23 cellular contexts compared by ENCODE assay signal in the genomic region with DNA sequence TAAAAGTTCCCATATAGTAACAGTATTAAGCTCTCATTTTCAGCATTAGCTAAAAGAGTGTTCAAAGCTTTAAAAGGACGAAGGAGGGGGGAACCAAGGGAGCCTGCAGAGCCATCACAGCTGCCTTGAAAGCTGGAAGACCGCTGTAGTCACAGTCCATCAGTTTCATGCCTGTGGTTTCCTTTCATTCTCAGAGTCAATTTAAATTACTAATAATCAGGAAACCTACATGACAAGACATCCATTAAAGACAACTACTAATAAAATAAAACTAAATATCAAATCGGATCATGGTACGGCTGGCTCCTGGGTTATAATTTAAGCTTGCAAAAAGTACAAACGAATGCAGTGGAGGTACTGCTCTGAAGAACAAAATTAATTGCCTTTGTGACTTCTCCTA.
DNase-seq lines count a peak whose midpoint lies in the region; ATAC-seq and TF ChIP-seq lines count a peak whose summit lies in the region.
"Had no signal": no experiment of that assay in that cellular context is flagged by ENCODE, and none has a peak within 500 bp of the region (broad histone marks: within the 10 kb centered on the region; RNA-seq: fewer than 3 reads in every experiment).

No MANE protein-coding gene starts in this region.

- no peaks in the 10 kb centered on the region for H3K27me3 ChIP-seq in kidney epithelial cell (ENCODE audit: control insufficient read depth, insufficient read depth, low read length)
- H3K27me3 ChIP-seq in right atrium auricular region, result no peaks in the 10 kb centered on the region
- H3K27me3 ChIP-seq: heart right ventricle, neutrophil, testis had no signal

- TF ChIP-seq CTCF in kidney epithelial cell (IDR thresholded peaks at IDR 0.05; ENCODE audit: insufficient read depth, low read length, poor library complexity, severe bottlenecking), result no peak
- no peak for TF ChIP-seq CTCF in right atrium auricular region (IDR thresholded peaks at IDR 0.05)

- H3K27ac ChIP-seq in right atrium auricular region, result no peak overlapping the region
- H3K27ac ChIP-seq: heart right ventricle, neutrophil, psoas muscle, skin epidermis, testis had no signal

- DNase-seq in kidney epithelial cell (ENCODE audit: low read depth), result peak; percentile 28
- no peak for DNase-seq in CD1c-positive myeloid dendritic cell (ENCODE audit: extremely low spot score)
- no peak for DNase-seq in right atrium auricular region (ENCODE audit: low spot score)
- DNase-seq in NCI-H1694 treated with DMSO at 0.1 percent for 48 hours (lab: John Stamatoyannopoulos, UW), result no peak
- DNase-seq: activated CD4-positive, alpha-beta T cell treated with anti-CD3 and anti-CD28 coated beads, Interleukin-2, amount 50 U/mL, for 1 hour; aorta; central memory CD4-positive, alpha-beta T cell; DMS79; GOT3; heart right ventricle; NCI-H1417; NCI-H510A; psoas muscle; stimulated activated CD4-positive, alpha-beta T cell treated with anti-CD3 and anti-CD28 coated beads, Interleukin-1b, Interleukin-23, amount 100 ng/mL, for 48 hours; stimulated activated naive CD4-positive, alpha-beta T cell; T-helper 2 cell; testis had no signal

- H3K9me3 ChIP-seq in right atrium auricular region, result no peaks in the 10 kb centered on the region
- H3K9me3 ChIP-seq: heart right ventricle, neutrophil, psoas muscle, testis had no signal

- ATAC-seq in GM18511 (IDR thresholded peaks at IDR 0.05; ENCODE audit: unreplicated experiment) (peak; percentile 75), HG02884 (IDR thresholded peaks at IDR 0.05; ENCODE audit: unreplicated experiment) (peak; percentile 69), HG03039 (IDR thresholded peaks at IDR 0.05; ENCODE audit: unreplicated experiment) (no peak)
- ATAC-seq: activated naive CD4-positive, alpha-beta T cell treated with anti-CD3 and anti-CD28 coated beads, Interleukin-2, amount 50 U/mL, for 72 hours; heart right ventricle; psoas muscle had no signal

- H3K36me3 ChIP-seq in kidney epithelial cell (ENCODE audit: control insufficient read depth, insufficient read depth, low read length) (no peaks in the 10 kb centered on the region), right atrium auricular region (no peaks in the 10 kb centered on the region)
- H3K36me3 ChIP-seq: heart right ventricle, neutrophil had no signal

- no peak overlapping the region for H3K4me3 ChIP-seq in kidney epithelial cell (ENCODE audit: low read depth, low read length)
- H3K4me3 ChIP-seq in right atrium auricular region, result no peak overlapping the region
- H3K4me3 ChIP-seq: heart right ventricle, psoas muscle, skin epidermis, testis had no signal

- H3K4me1 ChIP-seq in right atrium auricular region, result no peaks in the 10 kb centered on the region
- H3K4me1 ChIP-seq: heart right ventricle, psoas muscle, testis had no signal
